ENCODE assay signal across 1 cellular context in genomic region chr5:9562101-9562500, GRCh38.
TF ChIP-seq lines count a peak whose summit lies in the region.

No MANE protein-coding gene starts in this region.

TF ChIP-seq in A549, 52 proteins besides CTCF, POLR2A, EP300 and RAD21 (continued from another document):
- no peak for TF ChIP-seq REST (IDR thresholded peaks at IDR 0.05)
TF ChIP-seq in A549: peak in this region for 0.
